In genomic region chr6:4212588-4212987, GRCh38 we compare ENCODE assay signal across 21 cellular contexts.
"Had no signal": no experiment of that assay in that cellular context is flagged by ENCODE, and none has a peak within 500 bp of the region (broad histone marks: within the 10 kb centered on the region; RNA-seq: fewer than 3 reads in every experiment).

No MANE protein-coding gene starts in this region.

- H3K36me3 ChIP-seq: neural progenitor cell, tibial artery had no signal

- H3K27ac Mint-ChIP-seq: activated naive CD8-positive, alpha-beta T cell; activated T-cell treated with anti-CD3 and anti-CD28 coated beads, Interleukin-2, amount 50 U/mL, for 24 hours; activated T-helper 17 cell treated with anti-CD3 and anti-CD28 coated beads, Interleukin-2, amount 50 U/mL, for 72 hours; naive thymus-derived CD8-positive, alpha-beta T cell; neural progenitor cell; stimulated activated naive CD8-positive, alpha-beta T cell treated with anti-CD3 and anti-CD28 coated beads, Interleukin-15, Interleukin-2, amounts not matched to agents 100 ng/mL and 50 ng/mL, for 24 hours; T-helper 1 cell treated with Interleukin-12 subunit alpha and Interleukin-12 subunit beta and Interleukin-4 antibody, amounts not matched to agents 30 μg/mL and 1 μg/mL, for 36 hours; WTC11 had no signal

- H3K4me3 ChIP-seq: coronary artery, neural progenitor cell, tibial artery had no signal

- H3K4me1 Mint-ChIP-seq: WTC11 had no signal

- H3K27me3 ChIP-seq: neural progenitor cell, tibial artery had no signal

- ATAC-seq: activated T-helper 17 cell treated with anti-CD3 and anti-CD28 coated beads, Interleukin-2, amount 50 U/mL, for 72 hours; foreskin keratinocyte; naive thymus-derived CD8-positive, alpha-beta T cell; WTC11 had no signal

- H3K4me3 Mint-ChIP-seq: activated naive CD8-positive, alpha-beta T cell; activated T-cell treated with anti-CD3 and anti-CD28 coated beads, Interleukin-2, amount 50 U/mL, for 24 hours; activated T-helper 17 cell treated with anti-CD3 and anti-CD28 coated beads, Interleukin-2, amount 50 U/mL, for 72 hours; naive thymus-derived CD8-positive, alpha-beta T cell; neural progenitor cell; stimulated activated naive CD8-positive, alpha-beta T cell treated with anti-CD3 and anti-CD28 coated beads, Interleukin-15, Interleukin-2, amounts not matched to agents 100 ng/mL and 50 ng/mL, for 24 hours; T-helper 1 cell treated with Interleukin-12 subunit alpha and Interleukin-12 subunit beta and Interleukin-4 antibody, amounts not matched to agents 30 μg/mL and 1 μg/mL, for 36 hours; WTC11 had no signal

- DNase-seq: activated CD4-positive, alpha-beta T cell treated with anti-CD3 and anti-CD28 coated beads, Interleukin-2, amount 50 U/mL, for 4 hours; activated CD8-positive, alpha-beta memory T cell treated with anti-CD3 and anti-CD28 coated beads for 24 hours; activated CD8-positive, alpha-beta memory T cell treated with anti-CD3 and anti-CD28 coated beads, Interleukin-2, amount 50 U/mL, for 4 hours; activated T-cell treated with anti-CD3 and anti-CD28 coated beads, Interleukin-2, amount 50 U/mL, for 24 hours; foreskin keratinocyte; glutamatergic neuron; hypothalamus; naive thymus-derived CD8-positive, alpha-beta T cell; posterior cingulate gyrus; stimulated activated CD4-positive, alpha-beta T cell treated with anti-CD3 and anti-CD28 coated beads, Interleukin-12 subunit alpha, Interleukin-12 subunit beta, amount 100 ng/mL, for 4 hours; stimulated activated CD4-positive, alpha-beta T cell treated with anti-CD3 and anti-CD28 coated beads, Interleukin-4, amount 100 ng/mL, for 4 hours; T1000; tibial artery had no signal

- FAIRE-seq: astrocyte had no signal

- H3K27ac ChIP-seq: coronary artery, foreskin keratinocyte, neural progenitor cell, tibial artery had no signal

- H3K4me1 ChIP-seq: foreskin keratinocyte, neural progenitor cell, tibial artery had no signal
